10 cellular contexts compared by ENCODE assay signal in genomic region chr13:86591862-86592261, GRCh38.
"Had no signal": no experiment of that assay in that cellular context is flagged by ENCODE, and none has a peak within 500 bp of the region (broad histone marks: within the 10 kb centered on the region; RNA-seq: fewer than 3 reads in every experiment).

No MANE protein-coding gene starts in this region.

- H3K27me3 ChIP-seq: brain microvascular endothelial cell, hepatocyte had no signal

- H3K79me2 ChIP-seq: hepatocyte had no signal

- H3K4me3 ChIP-seq: hepatocyte had no signal

- DNase-seq: activated effector memory CD4-positive, alpha-beta T cell treated with Interleukin-2 at 50 U/mL for 16 hours; activated T-cell treated with anti-CD3 and anti-CD28 coated beads, Interleukin-2, amount 50 U/mL, for 1 hour; amygdala; brain microvascular endothelial cell; endodermal cell; stimulated activated CD4-positive, alpha-beta T cell treated with anti-CD3 and anti-CD28 coated beads, Interleukin-12 subunit alpha, Interleukin-12 subunit beta, amount 100 ng/mL, for 4 hours had no signal

- H2AFZ ChIP-seq: hepatocyte had no signal

- ATAC-seq: activated CD4-positive, CD25-positive, alpha-beta regulatory T cell treated with anti-CD3 and anti-CD28 coated beads, Interleukin-2, amount 50 U/mL, for 24 hours; activated naive CD4-positive, alpha-beta T cell treated with anti-CD3 and anti-CD28 coated beads, Interleukin-2, amount 50 U/mL, for 72 hours; sciatic nerve had no signal

- H3K27ac ChIP-seq: brain microvascular endothelial cell, hepatocyte had no signal

- H3K4me2 ChIP-seq: hepatocyte had no signal

- H3K36me3 ChIP-seq: brain microvascular endothelial cell had no signal
